6 cellular contexts compared by ENCODE assay signal in the genomic region with DNA sequence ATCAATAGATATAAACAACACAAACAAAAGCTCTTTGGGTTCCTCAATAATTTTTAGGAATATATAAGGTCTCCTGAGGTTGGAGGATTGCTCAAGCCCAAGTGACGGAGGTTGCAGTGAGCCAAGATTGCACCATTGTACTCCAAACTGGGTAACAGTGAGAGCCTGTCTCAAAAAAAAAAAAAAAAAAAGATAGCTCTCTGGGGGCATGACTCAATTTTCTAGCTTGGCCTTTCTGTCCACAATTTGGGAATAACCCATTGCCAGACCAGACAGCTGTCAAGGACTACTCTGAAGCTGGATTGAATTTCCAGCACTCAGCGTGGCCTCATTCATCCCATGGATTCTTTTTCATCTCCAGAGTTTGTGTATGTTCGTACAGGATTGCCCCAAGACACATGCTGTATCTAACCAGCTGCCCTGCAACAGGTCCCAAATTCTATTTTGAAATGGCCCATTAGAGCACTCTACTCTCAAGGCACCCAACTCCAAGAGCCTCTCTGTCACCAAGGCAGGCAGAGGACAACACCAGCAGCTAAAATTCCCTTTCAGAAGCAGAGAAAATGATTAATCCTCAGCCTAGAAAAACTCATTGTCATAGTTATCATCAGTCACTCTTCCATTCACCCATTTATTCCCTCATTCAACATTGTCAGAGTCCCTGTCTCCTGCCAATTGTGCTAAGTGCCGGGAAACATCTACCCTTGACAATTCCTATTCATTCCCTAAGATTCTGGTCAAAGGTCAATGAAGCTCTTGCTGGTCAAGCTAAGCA. TPM values are rescaled to one million over a fixed set of nuclear protein-coding genes. Genes with fewer than 3 reads are reported as not detected.
DNase-seq lines count a peak whose midpoint lies in the region; ATAC-seq and TF ChIP-seq lines count a peak whose summit lies in the region.

No MANE protein-coding gene starts in this region.

- peaks cover 42 to 100% (median 92%) of the 10 kb centered on the region in 11 experiments for H4K20me1 ChIP-seq in BLaER1 treated with 17β-estradiol and CSF1 and Interleukin-3, amounts not matched to agents 10 nM and 100 nM

- H3K36me3 ChIP-seq in BLaER1 treated with 17β-estradiol and CSF1 and Interleukin-3, amounts not matched to agents 10 nM and 100 nM, result peaks cover 22 to 91% (median 67%) of the 10 kb centered on the region in 11 experiments
- H3K36me3 ChIP-seq in lung (ENCODE audit: control insufficient read depth in 2 of 2, insufficient read depth in 2 of 2, low read length in 2 of 2), result peaks cover 1 to 3% of the 10 kb centered on the region in 2 donors

- H3K9ac ChIP-seq in BLaER1 treated with 17β-estradiol and CSF1 and Interleukin-3, amounts not matched to agents 10 nM and 100 nM, result peak overlapping the region; percentile 40 to 67 (median 59); a peak in 19 of 22 replicates

- TF ChIP-seq CTCF in lung (IDR thresholded peaks at IDR 0.05; ENCODE audit: control extremely low read depth, extremely low read depth), result no peak

- H3K4me3 ChIP-seq in BLaER1 treated with 17β-estradiol and CSF1 and Interleukin-3, amounts not matched to agents 10 nM and 100 nM, result peak overlapping the region in 2 of 10 experiments; percentile 3 to 6; a peak in 1 of 20 replicates
- H3K4me3 ChIP-seq in lung, result no peak overlapping the region

- WGBS in lung, 2 donors, result 62 to 70% methylated on average over 4 of the region's 4 CpGs

- H3K4me2 ChIP-seq in BLaER1 treated with 17β-estradiol and CSF1 and Interleukin-3, amounts not matched to agents 10 nM and 100 nM, result peak overlapping the region; percentile 29 to 85 (median 71); a peak in 21 of 22 replicates

- DNase-seq in SKM-1 (lab: John Stamatoyannopoulos, UW; ENCODE audit: unreplicated experiment), result peak; percentile 17
- peak; percentile 56 for DNase-seq in lung (ENCODE audit: low spot score)
- no peak for DNase-seq in NCI-H1930 (lab: John Stamatoyannopoulos, UW)

- ATAC-seq in lung (ENCODE audit: insufficient read depth, low FRiP score), result peak; percentile 39
- no peak for ATAC-seq in HG03354 (IDR thresholded peaks at IDR 0.05; ENCODE audit: poor library complexity, severe bottlenecking, unreplicated experiment)
- ATAC-seq in GM21367 (IDR thresholded peaks at IDR 0.05; ENCODE audit: unreplicated experiment), result no peak

- H3K27me3 ChIP-seq in BLaER1 treated with 17β-estradiol and CSF1 and Interleukin-3, amounts not matched to agents 10 nM and 100 nM, result no peaks in the 10 kb centered on the region
- H3K27me3 ChIP-seq in lung (ENCODE audit: control insufficient read depth, insufficient read depth), result no peaks in the 10 kb centered on the region

- peak overlapping the region; percentile 15 to 83 (median 75); a peak in 21 of 22 replicates for H3K27ac ChIP-seq in BLaER1 treated with 17β-estradiol and CSF1 and Interleukin-3, amounts not matched to agents 10 nM and 100 nM
- H3K27ac ChIP-seq in lung (ENCODE audit: low read depth in 1 of 2, low read length in 1 of 2), result peak overlapping the region; percentile 24 to 90

- peaks cover 27 to 76% (median 63%) of the 10 kb centered on the region in 10 experiments for H3K4me1 ChIP-seq in BLaER1 treated with 17β-estradiol and CSF1 and Interleukin-3, amounts not matched to agents 10 nM and 100 nM
- H3K4me1 ChIP-seq in lung (ENCODE audit: control insufficient read depth in 2 of 2, insufficient read depth in 2 of 2, low read length in 2 of 2), result peaks cover 15 to 23% of the 10 kb centered on the region in 2 donors

- H3K9me3 ChIP-seq in BLaER1 treated with 17β-estradiol and CSF1 and Interleukin-3, amounts not matched to agents 10 nM and 100 nM (replicated peaks in 1 of 11), result no peaks in the 10 kb centered on the region
- no peaks in the 10 kb centered on the region for H3K9me3 ChIP-seq in lung (ENCODE audit: control insufficient read depth in 2 of 2, insufficient read depth in 1 of 2, low read length in 1 of 2)

RNA-seq across cellular contexts. Expression of gene FAM193B, which starts 8.7 kb away (rescaled TPM):
- total RNA-seq in lung, result 10 to 100 TPM; 49.0 to 92.3 TPM
- polyA plus RNA-seq in lung, result 100 to 1,000 TPM in 1 of 2 donors, 10 to 100 TPM in 1; 70.5 to 139 TPM

RNA-seq across cellular contexts. Expression of gene DDX41, which starts 28.9 kb away (rescaled TPM):
- 10 to 100 TPM; 64.9 to 82.4 TPM for total RNA-seq in lung
- polyA plus RNA-seq in lung, result 100 to 1,000 TPM in 1 of 2 donors, 10 to 100 TPM in 1; 63.2 to 110 TPM

RNA-seq across cellular contexts. Expression of gene DOK3, which starts 36.0 kb away (rescaled TPM):
- total RNA-seq in lung, result 10 to 100 TPM; 15.6 to 73.5 TPM
- 100 to 1,000 TPM in 1 of 2 donors, 10 to 100 TPM in 1; 22.0 to 146 TPM for polyA plus RNA-seq in lung

RNA-seq across cellular contexts. Expression of gene TMED9, which starts 46.3 kb away (rescaled TPM):
- total RNA-seq in lung, result 100 to 1,000 TPM in 1 of 2 donors, 10 to 100 TPM in 1; 76.4 to 232 TPM
- polyA plus RNA-seq in lung, result 100 to 1,000 TPM; 133 to 325 TPM

RNA-seq across cellular contexts. Expression of gene PDLIM7, which starts 48.3 kb away (rescaled TPM):
- 100 to 1,000 TPM in 1 of 2 donors, 10 to 100 TPM in 1; 49.2 to 124 TPM for total RNA-seq in lung
- polyA plus RNA-seq in lung, result 100 to 1,000 TPM in 1 of 2 donors, 10 to 100 TPM in 1; 65.5 to 102 TPM

Comparison
In these comparisons a context has a peak if more than half of its experiments do, and no peak if none do; other contexts are left out.
1. DNase-seq: peak in SKM-1 (single experiment) and lung (single experiment); none in NCI-H1930 (0 of 2).